34 cellular contexts compared by ENCODE assay signal in the genomic region with DNA sequence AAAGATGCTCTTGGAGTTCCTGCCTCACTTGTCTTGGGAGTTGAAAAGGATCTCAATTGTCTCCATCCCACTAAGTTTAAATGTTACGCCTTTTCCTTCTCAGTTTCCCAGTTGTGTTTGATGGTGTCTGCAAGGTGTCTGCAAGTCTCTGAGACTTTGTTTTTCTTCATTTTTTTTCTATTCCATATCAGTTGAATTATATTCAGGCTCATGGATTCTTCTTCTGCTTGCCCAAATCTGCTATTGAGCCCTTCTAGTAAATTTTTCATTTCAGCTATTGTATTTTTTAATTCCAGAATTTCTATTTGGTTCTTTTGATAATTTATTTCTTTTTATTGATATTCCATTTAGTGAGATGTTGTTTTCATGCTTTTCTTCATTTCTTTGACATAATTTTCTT. TPM values are rescaled to one million over a fixed set of nuclear protein-coding genes. Genes with fewer than 3 reads are reported as not detected.
"Had no signal": no experiment of that assay in that cellular context is flagged by ENCODE, and none has a peak within 500 bp of the region (broad histone marks: within the 10 kb centered on the region; RNA-seq: fewer than 3 reads in every experiment).

No MANE protein-coding gene starts in this region.

- H3K27me3 ChIP-seq: body of pancreas had no signal

- ATAC-seq: activated CD8-positive, alpha-beta T cell treated with anti-CD3 and anti-CD28 coated beads for 36 hours; activated naive CD8-positive, alpha-beta T cell treated with anti-CD3 and anti-CD28 coated beads, Interleukin-2, amount 50 U/mL, for 24 hours; body of pancreas had no signal

- H3K4me1 ChIP-seq: adrenal gland, body of pancreas, breast epithelium had no signal

- DNase-seq: activated B cell treated with CpG ODN at 0.5 μM for 24 hours; activated CD4-positive, alpha-beta memory T cell treated with anti-CD3 and anti-CD28 coated beads for 36 hours; activated CD4-positive, alpha-beta T cell treated with anti-CD3 and anti-CD28 coated beads for 4 hours; activated CD4-positive, alpha-beta T cell treated with anti-CD3 and anti-CD28 coated beads, Interleukin-2, amount 10 ng/mL, durations not matched to agents 24 days and 14 days; activated CD4-positive, alpha-beta T cell treated with anti-CD3 and anti-CD28 coated beads, Interleukin-2, amount 50 U/mL, for 1 hour; activated CD4-positive, alpha-beta T cell treated with anti-CD3 and anti-CD28 coated beads, Interleukin-2, amount 50 U/mL, for 4 hours; activated CD4-positive, CD25-positive, alpha-beta regulatory T cell treated with anti-CD3 and anti-CD28 coated beads, Interleukin-2, amount 50 U/mL, for 72 hours; activated CD8-positive, alpha-beta memory T cell treated with anti-CD3 and anti-CD28 coated beads, Interleukin-2, amount 50 U/mL, for 4 hours; activated CD8-positive, alpha-beta T cell treated with anti-CD3 and anti-CD28 coated beads for 36 hours; activated effector memory CD4-positive, alpha-beta T cell treated with Interleukin-2 at 50 U/mL for 16 hours; activated gamma-delta T cell; activated naive CD4-positive, alpha-beta T cell treated with anti-CD3 and anti-CD28 coated beads, Interleukin-2, amount 10 ng/mL, durations not matched to agents 7 days and 5 days; activated naive CD4-positive, alpha-beta T cell treated with Interleukin-2 at 50 U/mL for 16 hours; activated naive CD8-positive, alpha-beta T cell treated with anti-CD3 and anti-CD28 coated beads, Interleukin-2, amount 10 ng/mL, durations not matched to agents 7 days and 5 days; activated naive CD8-positive, alpha-beta T cell treated with anti-CD3 and anti-CD28 coated beads, Interleukin-2, amount 50 U/mL, for 24 hours; activated T-cell treated with anti-CD3 and anti-CD28 coated beads, Interleukin-2, amount 50 U/mL, for 24 hours; activated T-cell treated with anti-CD3 and anti-CD28 coated beads, Interleukin-2, amount 50 U/mL, for 48 hours; adrenal gland; amniotic stem cell; aorta; body of pancreas; brain microvascular endothelial cell; caudate nucleus; cerebellar nuclear complex; T-helper 1 cell; T-helper 2 cell; T-helper 9 cell had no signal

- FAIRE-seq: astrocyte, TTC549 had no signal

- H3K4me3 ChIP-seq: adrenal gland, body of pancreas, breast epithelium had no signal

- H3K36me3 ChIP-seq: adrenal gland, brain microvascular endothelial cell, breast epithelium had no signal

- H3K27ac ChIP-seq: adrenal gland, body of pancreas, brain microvascular endothelial cell, breast epithelium, VCaP had no signal

RNA-seq across cellular contexts. Expression of gene TSHB, which starts 47.4 kb away (rescaled TPM):
- total RNA-seq: activated B cell treated with CpG ODN at 0.5 μM for 24 hours; activated CD4-positive, alpha-beta memory T cell treated with anti-CD3 and anti-CD28 coated beads for 36 hours; activated CD4-positive, alpha-beta T cell treated with anti-CD3 and anti-CD28 coated beads, Interleukin-2, amount 10 ng/mL, durations not matched to agents 24 days and 14 days; activated CD8-positive, alpha-beta memory T cell treated with anti-CD3 and anti-CD28 coated beads for 36 hours; activated CD8-positive, alpha-beta T cell treated with anti-CD3 and anti-CD28 coated beads for 36 hours; activated naive CD8-positive, alpha-beta T cell treated with anti-CD3 and anti-CD28 coated beads, Interleukin-2, amount 10 ng/mL, durations not matched to agents 7 days and 5 days; activated T-helper 2 cell treated with anti-CD3 and anti-CD28 coated beads, Interferon-gamma antibody, Interleukin-2, Interleukin-4, amounts not matched to agents 10 μg/mL and 5 μg/mL and 100 μg/mL, durations not matched to agents 14 hours and 24 hours and 36 hours; adrenal gland; aorta; astrocyte; body of pancreas; breast epithelium; chondrocyte had no signal
- polyA plus RNA-seq: adrenal gland, aorta had no signal
